In the genomic region with DNA sequence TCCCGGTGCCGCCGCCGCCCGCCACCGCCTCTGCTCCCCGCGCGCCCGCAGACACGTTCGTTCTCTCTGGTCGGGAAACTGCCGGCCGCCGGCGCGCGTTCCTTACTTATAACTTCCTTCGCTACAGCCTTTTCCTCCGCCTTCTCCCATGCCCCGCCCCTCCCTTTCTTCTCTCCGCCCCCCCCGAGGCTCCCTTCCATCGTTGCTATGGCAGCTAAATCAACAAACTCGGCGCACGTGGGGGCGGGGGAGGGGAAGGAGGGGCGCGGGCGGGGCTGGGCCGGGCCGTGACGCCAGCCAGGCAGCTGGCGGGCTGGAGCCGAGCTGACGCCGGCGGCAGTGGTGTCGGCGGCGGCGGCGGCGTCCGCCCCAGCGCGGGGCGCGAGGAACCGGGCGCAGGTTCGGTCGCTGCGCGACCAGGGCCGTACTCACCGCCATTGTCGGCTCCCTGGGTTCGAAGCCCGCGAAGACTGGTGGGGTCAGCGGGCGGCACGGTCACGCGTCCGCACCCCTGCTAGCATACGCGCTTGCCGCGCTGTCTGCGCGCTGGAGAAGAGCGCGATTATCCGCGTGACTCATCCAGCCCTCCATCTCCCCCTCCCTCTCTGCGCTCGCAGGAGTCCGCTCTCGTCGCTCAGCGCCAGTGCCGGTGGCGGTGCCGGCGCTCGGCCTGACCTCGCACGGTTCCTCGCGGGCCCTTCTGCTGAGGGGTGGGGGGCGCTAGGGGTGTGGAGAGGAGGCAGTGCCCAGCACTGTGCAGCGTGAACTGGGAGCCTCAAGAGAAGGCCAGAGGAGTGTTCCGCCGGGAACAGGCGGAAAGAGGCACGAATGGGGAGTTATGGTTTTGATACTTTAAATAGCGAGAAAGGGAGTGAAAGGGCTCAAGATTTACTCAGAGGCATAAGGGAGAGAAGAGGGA, we compare ENCODE assay signal across 8 cellular contexts. TPM values are rescaled to one million over a fixed set of nuclear protein-coding genes. Genes with fewer than 3 reads are reported as not detected.
DNase-seq lines count a peak whose midpoint lies in the region; ATAC-seq, FAIRE-seq and TF ChIP-seq lines count a peak whose summit lies in the region.

A gene (minus strand): TSS at position 83 of the 919 bp plus-strand sequence. CDS start 597 bp downstream, outside the sequence.

- H3K36me3 ChIP-seq in ES-I3 (ENCODE audit: insufficient read depth, low read length) (no peaks in the 10 kb centered on the region), astrocyte (ENCODE audit: insufficient read depth, low read length) (no peaks in the 10 kb centered on the region), right atrium auricular region (peaks cover 34% of the 10 kb centered on the region), upper lobe of right lung (peaks cover 13% of the 10 kb centered on the region)

- POLR2A ChIA-PET in HEK293T (lab: Yijun Ruan, JAX): interaction anchor here (0.9 to 1.2 kb wide), 3 partner anchors 59 to 518 kb away, joined by 3 to 4 read pairs (median 3); no protein-coding TSS in a partner anchor

- peak within 1 kb of the TSS; percentile 62 for H3K9ac ChIP-seq in ES-I3 (ENCODE audit: low read depth, low read length)
- peak within 1 kb of the TSS; percentile 84 for H3K9ac ChIP-seq in astrocyte (ENCODE audit: low read length)

- H3K36me3 Mint-ChIP-seq in astrocyte (ENCODE audit: low read depth, unreplicated experiment): no peaks in the 10 kb centered on the region

- no peak for FAIRE-seq in astrocyte (lab: Jason Lieb, UNC)

- peak within 1 kb of the TSS; percentile 92 for H3K4me2 ChIP-seq in astrocyte (ENCODE audit: low read length)

- peak; percentile 87 for ATAC-seq in upper lobe of right lung

- H3K27ac ChIP-seq in astrocyte (ENCODE audit: low read depth, low read length) (peak within 1 kb of the TSS; percentile 84), right atrium auricular region (peak within 1 kb of the TSS; percentile 96 to 97), upper lobe of right lung (peak within 1 kb of the TSS; percentile 94)

- intact Hi-C loops in posterior vena cava (cut with DNase I) (loop anchor here (2.0 to 10.0 kb wide), 5 partner anchors 149 to 785 kb away; no protein-coding TSS in a partner anchor), upper lobe of right lung (cut with DNase I) (loop anchor here (5.0 kb wide), 1 partner anchor 87 kb away; no protein-coding TSS in a partner anchor)

- CTCF ChIA-PET in HEK293T (lab: Yijun Ruan, JAX): no interaction called here

- no peaks in the 10 kb centered on the region for H3K9me3 ChIP-seq in ES-I3 (ENCODE audit: control insufficient read depth, insufficient read depth, low read length)
- no peaks in the 10 kb centered on the region for H3K9me3 ChIP-seq in astrocyte (ENCODE audit: insufficient read depth, low read depth, low read length)
- no peaks in the 10 kb centered on the region for H3K9me3 ChIP-seq in right atrium auricular region
- H3K9me3 ChIP-seq in upper lobe of right lung: no peaks in the 10 kb centered on the region

- H2AFZ ChIP-seq in astrocyte (ENCODE audit: low read depth, low read length): peak within 1 kb of the TSS; percentile 66

- H3K27me3 ChIP-seq in astrocyte (ENCODE audit: insufficient read depth, low read length) (peaks cover 27% of the 10 kb centered on the region), right atrium auricular region (no peaks in the 10 kb centered on the region), upper lobe of right lung (peaks cover 3% of the 10 kb centered on the region)

- H3K4me3 Mint-ChIP-seq in astrocyte (ENCODE audit: unreplicated experiment): peak within 1 kb of the TSS; percentile 83

- H3K4me1 Mint-ChIP-seq in astrocyte (ENCODE audit: low read depth, unreplicated experiment): no peaks in the 10 kb centered on the region

- H3K27me3 Mint-ChIP-seq in astrocyte (ENCODE audit: low read depth, unreplicated experiment): peaks cover 33% of the 10 kb centered on the region

- peak within 1 kb of the TSS; percentile 67 for H3K4me3 ChIP-seq in astrocyte (ENCODE audit: insufficient read depth, low read depth, low read length)
- peak within 1 kb of the TSS; percentile 76 to 79 for H3K4me3 ChIP-seq in right atrium auricular region
- peak within 1 kb of the TSS; percentile 77 for H3K4me3 ChIP-seq in upper lobe of right lung

- peaks cover 6% of the 10 kb centered on the region for H4K20me1 ChIP-seq in astrocyte (ENCODE audit: insufficient read depth, low read length)

- no peaks in the 10 kb centered on the region for H3K79me2 ChIP-seq in astrocyte (ENCODE audit: insufficient read depth, low read length)

- peak within 1 kb of the TSS; percentile 79 for H3K27ac Mint-ChIP-seq in astrocyte (ENCODE audit: unreplicated experiment)

- DNase-seq in HEK293T (ENCODE audit: extremely low spot score) (peak; percentile 92), NCI-H1092 treated with DMSO at 0.1 percent for 48 hours (lab: John Stamatoyannopoulos, UW) (peak; percentile 92), SW 1271 (lab: John Stamatoyannopoulos, UW) (peak; percentile 79 to 88), astrocyte (ENCODE audit: low read depth) (peak; percentile 78), right atrium auricular region (ENCODE audit: low spot score) (peak; percentile 96), posterior vena cava (ENCODE audit: low spot score) (peak; percentile 97), upper lobe of right lung (peak; percentile 94)

- TF ChIP-seq CTCF in astrocyte (IDR thresholded peaks at IDR 0.05; ENCODE audit: insufficient read depth, low read depth, low read length) (no peak), right atrium auricular region (IDR thresholded peaks at IDR 0.05) (no peak), upper lobe of right lung (IDR thresholded peaks at IDR 0.05) (no peak)

- 0 out of 2 replicates have a peak, but pooled peaks cover 3% of the 10 kb centered on the region for H3K4me1 ChIP-seq in ES-I3 (ENCODE audit: insufficient read depth, low read length)
- peaks cover 21% of the 10 kb centered on the region for H3K4me1 ChIP-seq in astrocyte (ENCODE audit: insufficient read depth, low read length)
- H3K4me1 ChIP-seq in right atrium auricular region: peaks cover 0 to 25% of the 10 kb centered on the region in 2 donors
- peaks cover 18% of the 10 kb centered on the region for H3K4me1 ChIP-seq in upper lobe of right lung

- no peaks in the 10 kb centered on the region for H3K9me3 Mint-ChIP-seq in astrocyte (ENCODE audit: unreplicated experiment)

TF ChIP-seq in HEK293T, 16 proteins besides CTCF, POLR2A, EP300 and RAD21:
- TF ChIP-seq L3MBTL2 (conservative IDR thresholded peaks at IDR 0.05) (peak; percentile 82), CTBP1 (IDR thresholded peaks at IDR 0.05; ENCODE audit: borderline replicate concordance) (no peak)
TF ChIP-seq in HEK293T: peak in this region for 1.

RNA-seq across cellular contexts. Expression of the gene that starts here (rescaled TPM):
- total RNA-seq in astrocyte (3.2 and 4.4 TPM in 2 replicates), right atrium auricular region (10 to 100 TPM; 62.9 to 95.5 TPM), posterior vena cava (100 to 1,000 TPM in 1 of 2 donors, 10 to 100 TPM in 1; 82.4 to 151 TPM), upper lobe of right lung (143 TPM)

Comparison
In these comparisons a context has a peak if more than half of its experiments do, and no peak if none do; other contexts are left out.
1. Peak in every context shown above with its lines: DNase-seq, ATAC-seq, H3K4me3 ChIP-seq and H3K27ac ChIP-seq.
2. RNA of the gene that starts here (total RNA-seq): 82.4 to 151 TPM in posterior vena cava, 143 TPM in upper lobe of right lung (single experiment) and 62.9 to 95.5 TPM in right atrium auricular region; 3.2 to 4.4 TPM in astrocyte; every median in the first group is over 10 times any median in the second.